Comparison of ENCODE assay signal across 11 cellular contexts in the genomic region with DNA sequence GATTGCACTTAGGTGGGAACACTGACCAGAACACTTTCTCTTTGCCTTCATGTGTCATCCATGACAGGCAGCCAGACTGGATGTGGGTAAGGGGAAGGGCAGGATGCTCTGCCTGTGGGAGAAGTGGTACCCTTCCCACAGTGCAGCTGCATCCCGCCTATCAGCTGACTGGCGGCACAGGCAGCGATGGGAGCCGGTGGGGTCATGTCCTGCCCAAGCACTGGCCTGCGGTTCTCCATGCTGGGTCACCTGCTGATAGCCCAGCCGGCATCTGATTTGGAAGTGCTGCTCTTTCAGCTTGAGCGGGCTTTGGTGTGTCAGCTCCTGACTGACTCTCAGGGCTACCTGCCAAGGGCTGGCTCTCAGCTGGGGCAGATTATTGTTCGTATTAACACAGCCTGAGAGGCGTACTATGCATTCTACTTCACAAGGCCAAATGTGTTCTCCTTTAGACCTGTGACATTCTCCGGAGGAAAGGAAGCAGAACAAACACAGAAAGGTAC.
DNase-seq lines count a peak whose midpoint lies in the region; ATAC-seq and TF ChIP-seq lines count a peak whose summit lies in the region.
"Had no signal": no experiment of that assay in that cellular context is flagged by ENCODE, and none has a peak within 500 bp of the region (broad histone marks: within the 10 kb centered on the region; RNA-seq: fewer than 3 reads in every experiment).

No MANE protein-coding gene starts in this region.

- H3K79me1 ChIP-seq in mesendoderm (ENCODE audit: low read length): no peaks in the 10 kb centered on the region

- H3K9ac ChIP-seq in MM.1S (ENCODE audit: low read length) (no peak overlapping the region), mesendoderm (ENCODE audit: low read length) (no peak overlapping the region)

- DNase-seq in NCI-H1092 treated with DMSO at 0.1 percent for 48 hours (lab: John Stamatoyannopoulos, UW): peak; percentile 58
- DNase-seq in cerebellar nuclear complex (lab: John Stamatoyannopoulos, UW): peak; percentile 61 to 79
- peak in 1 of 2 donors; percentile 60 for DNase-seq in left lung
- DNase-seq in upper lobe of right lung: peak; percentile 79
- DNase-seq in MM.1S: no peak
- DNase-seq in NCI-H774 (lab: John Stamatoyannopoulos, UW): no peak
- no peak for DNase-seq in mesendoderm
- DNase-seq: activated CD8-positive, alpha-beta T cell treated with anti-CD3 and anti-CD28 coated beads for 36 hours; activated effector memory CD4-positive, alpha-beta T cell treated with anti-CD3 and anti-CD28 coated beads, Interleukin-2, amount 50 U/mL, for 16 hours; CD4-positive, alpha-beta T cell; effector CD4-positive, alpha-beta T cell had no signal

- H3K23ac ChIP-seq in mesendoderm (ENCODE audit: low read length): no peak overlapping the region

- H3K27me3 ChIP-seq in left lung (no peaks in the 10 kb centered on the region), upper lobe of right lung (no peaks in the 10 kb centered on the region), MM.1S (replicated peaks; ENCODE audit: insufficient read depth, low read length) (no peaks in the 10 kb centered on the region), mesendoderm (ENCODE audit: insufficient read depth, low read length, poor library complexity) (no peaks in the 10 kb centered on the region)

- H2AK5ac ChIP-seq in mesendoderm (ENCODE audit: low read length): no peak overlapping the region

- no peak overlapping the region for H4K5ac ChIP-seq in mesendoderm (ENCODE audit: low read length)

- intact Hi-C loops in left lung (cut with DNase I): no loop called here
- intact Hi-C loops in upper lobe of right lung (cut with DNase I): no loop called here

- H4K20me1 ChIP-seq in MM.1S (ENCODE audit: insufficient read depth, low read length): no peaks in the 10 kb centered on the region

- H3K9me2 ChIP-seq in MM.1S (replicated peaks; ENCODE audit: insufficient read depth, low read length): no peaks in the 10 kb centered on the region

- H3K4me3 ChIP-seq in left lung (no peak overlapping the region), upper lobe of right lung (no peak overlapping the region), MM.1S (ENCODE audit: low read length) (no peak overlapping the region), mesendoderm (ENCODE audit: low read length) (no peak overlapping the region)

- H2BK5ac ChIP-seq in mesendoderm (ENCODE audit: low read length): no peak overlapping the region

- H3K4me1 ChIP-seq in left lung (peaks cover 0 to 10% of the 10 kb centered on the region in 2 donors), upper lobe of right lung (peaks cover 27% of the 10 kb centered on the region), MM.1S (ENCODE audit: low read length) (peaks cover 13% of the 10 kb centered on the region), mesendoderm (ENCODE audit: control insufficient read depth, low read depth, low read length) (no peaks in the 10 kb centered on the region)

- no peak overlapping the region for H3K4ac ChIP-seq in mesendoderm (ENCODE audit: low read depth, low read length)

- H3K56ac ChIP-seq in mesendoderm (ENCODE audit: low read length): no peak overlapping the region

- H3K27ac ChIP-seq in left lung: no peak overlapping the region
- H3K27ac ChIP-seq in upper lobe of right lung: no peak overlapping the region
- H3K27ac ChIP-seq in MM.1S (ENCODE audit: low read length): no peak overlapping the region
- H3K27ac ChIP-seq in mesendoderm (ENCODE audit: low read depth, low read length): no peak overlapping the region

- no peak overlapping the region for H2BK15ac ChIP-seq in mesendoderm (replicated peaks; ENCODE audit: low read depth)

- H3K4me2 ChIP-seq in MM.1S (ENCODE audit: low read depth, low read length) (no peak overlapping the region), mesendoderm (ENCODE audit: low read length) (no peak overlapping the region)

- no CpG with 5 or more reads among the region's 10 CpGs for WGBS in mesendoderm (ENCODE audit: extremely low coverage, insufficient coverage, low lambda C conversion rate)

- H3F3A ChIP-seq in MM.1S (ENCODE audit: insufficient read depth, low read length): no peaks in the 10 kb centered on the region

- H3K36me3 ChIP-seq in left lung: peaks cover 0 to 24% of the 10 kb centered on the region in 2 donors
- peaks cover 16% of the 10 kb centered on the region for H3K36me3 ChIP-seq in upper lobe of right lung
- H3K36me3 ChIP-seq in MM.1S (replicated peaks; ENCODE audit: insufficient read depth, low read length): no peaks in the 10 kb centered on the region
- no peaks in the 10 kb centered on the region for H3K36me3 ChIP-seq in mesendoderm (ENCODE audit: control insufficient read depth, insufficient read depth, low read length)

- H3K79me2 ChIP-seq in MM.1S (ENCODE audit: low read length) (no peaks in the 10 kb centered on the region), mesendoderm (ENCODE audit: control insufficient read depth, insufficient read depth, low read length) (no peaks in the 10 kb centered on the region)

- no peak overlapping the region for H3K18ac ChIP-seq in mesendoderm (ENCODE audit: low read length)

- H4K8ac ChIP-seq in mesendoderm (ENCODE audit: low read depth, low read length): no peak overlapping the region

- TF ChIP-seq CTCF in left lung (IDR thresholded peaks at IDR 0.05): no peak
- no peak for TF ChIP-seq CTCF in upper lobe of right lung (IDR thresholded peaks at IDR 0.05)
- no peak for TF ChIP-seq CTCF in MM.1S (IDR thresholded peaks at IDR 0.05; ENCODE audit: low read length)

- no peak overlapping the region for H2AFZ ChIP-seq in MM.1S (ENCODE audit: low read length)

- ATAC-seq in left lung (peak; percentile 73), upper lobe of right lung (peak; percentile 70)
- ATAC-seq: activated CD8-positive, alpha-beta T cell treated with anti-CD3 and anti-CD28 coated beads for 36 hours had no signal

- no peak overlapping the region for H2BK120ac ChIP-seq in mesendoderm (ENCODE audit: low read depth, low read length)

- H3K9me3 ChIP-seq in left lung (no peaks in the 10 kb centered on the region), upper lobe of right lung (no peaks in the 10 kb centered on the region), MM.1S (replicated peaks; ENCODE audit: insufficient read depth, low read length) (no peaks in the 10 kb centered on the region)

Comparison
In these comparisons a context has a peak if more than half of its experiments do, and no peak if none do; other contexts are left out.
1. DNase-seq: peak in NCI-H1092 treated with DMSO at 0.1 percent for 48 hours (single experiment), cerebellar nuclear complex (2 of 2) and upper lobe of right lung (single experiment); none in MM.1S (single experiment), NCI-H774 (single experiment) and mesendoderm (single experiment).